8 cellular contexts compared by ENCODE assay signal in the genomic region with DNA sequence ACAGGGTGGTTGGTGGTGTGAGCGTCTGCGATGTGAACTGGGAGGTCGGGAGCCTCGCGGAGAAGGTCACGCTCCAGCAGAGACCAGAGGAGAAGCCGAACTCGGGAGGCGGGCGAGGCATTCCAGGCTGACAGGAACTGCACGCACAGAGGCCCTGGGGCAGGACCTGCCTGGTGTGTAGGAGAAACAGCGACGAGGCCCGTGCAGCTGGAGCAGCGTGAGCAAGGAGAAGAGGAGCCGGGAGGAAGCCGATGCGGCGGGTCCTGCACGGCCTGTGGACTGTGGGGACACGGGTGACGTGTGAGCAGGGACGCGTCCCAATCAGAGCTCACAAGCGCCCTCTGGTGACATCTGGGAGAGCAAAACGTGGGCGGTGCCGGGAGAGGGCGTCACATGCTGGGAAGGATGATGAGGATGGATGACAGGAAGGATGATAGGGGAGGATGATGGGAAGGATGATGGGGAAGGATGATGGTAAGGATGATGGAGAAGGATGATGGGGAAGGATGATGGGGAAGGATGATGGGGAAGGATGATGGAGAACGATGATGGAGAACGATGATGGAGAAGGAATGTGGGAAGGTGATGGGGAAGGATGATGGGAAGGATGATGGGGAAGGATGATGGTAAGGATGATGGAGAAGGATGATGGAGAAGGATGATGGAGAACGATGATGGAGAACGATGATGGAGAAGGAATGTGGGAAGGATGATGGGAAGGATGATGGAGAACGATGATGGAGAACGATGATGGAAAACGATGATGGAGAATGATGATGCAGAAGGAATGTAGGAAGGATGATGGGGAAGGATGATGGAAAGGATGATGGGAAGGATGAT. TPM values are rescaled to one million over a fixed set of nuclear protein-coding genes. Genes with fewer than 3 reads are reported as not detected.
A peak's percentile ranks its signal among the peaks of the same experiment; 100 is the strongest.
DNase-seq lines count a peak whose midpoint lies in the region; TF ChIP-seq lines count a peak whose summit lies in the region.

No MANE protein-coding gene starts in this region.

- intact Hi-C loops in breast epithelium (cut with DNase I; ENCODE audit: low total_unique reads): no loop called here

- DNase-seq in NCI-H748 (lab: John Stamatoyannopoulos, UW; ENCODE audit: unreplicated experiment): peak; percentile 31
- DNase-seq in NCI-H748 treated with DMSO at 0.1 percent for 48 hours (lab: John Stamatoyannopoulos, UW): no peak
- DNase-seq in SKM-1 (lab: John Stamatoyannopoulos, UW; ENCODE audit: unreplicated experiment): peak; percentile 37
- peak; percentile 57 to 83 for DNase-seq in breast epithelium (ENCODE audit: low spot score in 2 of 2)
- DNase-seq in inferior parietal cortex (ENCODE audit: extremely low spot score): peak; percentile 76
- peak; percentile 33 for DNase-seq in smooth muscle cell (lab: John Stamatoyannopoulos, UW; ENCODE audit: unreplicated experiment)
- no peak for DNase-seq in DMS153 treated with DMSO at 0.1 percent for 48 hours (lab: John Stamatoyannopoulos, UW; ENCODE audit: unreplicated experiment)
- DNase-seq in DMS114 treated with DMSO at 0.1 percent for 48 hours (lab: John Stamatoyannopoulos, UW; ENCODE audit: unreplicated experiment): no peak

- H3K36me3 ChIP-seq in breast epithelium (no peaks in the 10 kb centered on the region), smooth muscle cell (ENCODE audit: low read depth) (no peaks in the 10 kb centered on the region)

- peaks cover 7% of the 10 kb centered on the region for H3F3A ChIP-seq in smooth muscle cell (ENCODE audit: low read depth)

- H3K79me2 ChIP-seq in smooth muscle cell (ENCODE audit: low read depth): no peaks in the 10 kb centered on the region

- H3K27ac ChIP-seq in breast epithelium: no peak overlapping the region
- H3K27ac ChIP-seq in smooth muscle cell (ENCODE audit: low read depth): no peak overlapping the region

- TF ChIP-seq CTCF in breast epithelium (IDR thresholded peaks at IDR 0.05) (peak; percentile 27 to 66 (median 58)), smooth muscle cell (IDR thresholded peaks at IDR 0.05; ENCODE audit: borderline replicate concordance, insufficient read depth, poor library complexity, severe bottlenecking) (peak; percentile 51)

- H3K9me3 ChIP-seq in breast epithelium (no peaks in the 10 kb centered on the region), smooth muscle cell (replicated peaks; ENCODE audit: low read depth) (no peaks in the 10 kb centered on the region)

- peak overlapping the region; percentile 89 for H2AFZ ChIP-seq in smooth muscle cell (ENCODE audit: low read depth)

- peak overlapping the region in 1 of 3 donors; percentile 55 for H3K4me3 ChIP-seq in breast epithelium
- peak overlapping the region; percentile 26 for H3K4me3 ChIP-seq in smooth muscle cell

- H3K4me1 ChIP-seq in breast epithelium: no peaks in the 10 kb centered on the region
- H3K4me1 ChIP-seq in smooth muscle cell (ENCODE audit: low read depth): peaks cover 3% of the 10 kb centered on the region

- H3K27me3 ChIP-seq in breast epithelium: peaks cover 0 to 14% of the 10 kb centered on the region in 2 donors
- H3K27me3 ChIP-seq in smooth muscle cell (ENCODE audit: low read depth): no peaks in the 10 kb centered on the region

- H4K20me1 ChIP-seq in smooth muscle cell (ENCODE audit: low read depth): no peaks in the 10 kb centered on the region

- no peak for TF ChIP-seq POLR2A in breast epithelium (IDR thresholded peaks at IDR 0.05)

- no peak overlapping the region for H3K9ac ChIP-seq in smooth muscle cell (ENCODE audit: low read depth)

- H3K4me2 ChIP-seq in smooth muscle cell: peak overlapping the region; percentile 76

- 43% methylated on average over 36 of the region's 36 CpGs for WGBS in smooth muscle cell (ENCODE audit: low lambda C conversion rate)

RNA-seq across cellular contexts. Expression of a gene that starts 16.1 kb away (rescaled TPM):
- total RNA-seq in breast epithelium: under 1 TPM in 1 of 3 donors, not detected in 2; 0.66 TPM
- not detected in 2 replicates for total RNA-seq in smooth muscle cell
- polyA plus RNA-seq in smooth muscle cell: 0.24 TPM in 1 of 2 replicates, not detected in the other

RNA-seq across cellular contexts. Expression of a gene that starts 19.4 kb away (rescaled TPM):
- 10 to 100 TPM in 2 of 3 donors, 1 to 10 TPM in 1; 8.3 to 40.6 (median 21.8) TPM for total RNA-seq in breast epithelium
- 10.8 and 15.6 TPM in 2 replicates for total RNA-seq in smooth muscle cell
- 29.3 and 34.5 TPM in 2 replicates for polyA plus RNA-seq in smooth muscle cell

RNA-seq across cellular contexts. Expression of a gene that starts 27.1 kb away (rescaled TPM):
- total RNA-seq in breast epithelium: 10 to 100 TPM; 77.7 to 98.9 (median 77.7) TPM
- total RNA-seq in smooth muscle cell: 14.6 and 20.5 TPM in 2 replicates
- polyA plus RNA-seq in smooth muscle cell: 49.3 and 51.3 TPM in 2 replicates

RNA-seq across cellular contexts. Expression of a gene that starts 51.3 kb away (rescaled TPM):
- total RNA-seq in breast epithelium: 10 to 100 TPM; 44.6 to 69.5 (median 49.3) TPM
- 67.7 and 72.7 TPM in 2 replicates for total RNA-seq in smooth muscle cell
- 151 and 159 TPM in 2 replicates for polyA plus RNA-seq in smooth muscle cell

Comparison
In these comparisons a context has a peak if more than half of its experiments do, and no peak if none do; other contexts are left out.
1. DNase-seq: peak in NCI-H748 (single experiment), SKM-1 (single experiment), breast epithelium (2 of 2), inferior parietal cortex (single experiment) and smooth muscle cell (single experiment); none in NCI-H748 treated with DMSO at 0.1 percent for 48 hours (single experiment), DMS153 treated with DMSO at 0.1 percent for 48 hours (single experiment) and DMS114 treated with DMSO at 0.1 percent for 48 hours (single experiment).